In the genomic region with DNA sequence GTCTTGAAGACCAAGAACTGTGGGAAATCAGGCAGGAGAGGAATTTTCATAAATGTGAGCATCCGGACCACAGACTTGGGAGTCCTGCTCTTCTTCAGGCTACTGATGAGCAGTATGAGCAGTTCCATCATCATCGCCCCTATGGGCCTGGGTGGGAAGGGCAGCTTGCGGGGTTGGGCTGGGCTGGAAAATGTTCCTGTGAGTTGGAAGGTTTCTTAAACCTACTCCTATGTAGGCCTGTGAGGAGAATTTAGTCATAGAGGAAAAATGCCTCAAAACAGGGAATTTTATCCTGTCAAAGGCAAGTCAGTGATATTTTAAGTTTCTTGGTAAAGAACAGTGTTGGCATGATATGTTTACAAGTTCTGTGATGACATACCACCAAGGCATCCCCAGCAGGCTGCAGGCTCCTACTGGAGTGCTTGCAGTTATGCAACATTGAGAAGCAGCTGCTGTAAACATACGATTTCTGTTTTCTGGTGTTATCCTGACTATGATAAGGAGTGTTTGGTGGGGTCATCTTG, we compare ENCODE assay signal across 19 cellular contexts. TPM values are rescaled to one million over a fixed set of nuclear protein-coding genes. Genes with fewer than 3 reads are reported as not detected.
DNase-seq lines count a peak whose midpoint lies in the region; ATAC-seq and TF ChIP-seq lines count a peak whose summit lies in the region.
"Had no signal": no experiment of that assay in that cellular context is flagged by ENCODE, and none has a peak within 500 bp of the region (broad histone marks: within the 10 kb centered on the region; RNA-seq: fewer than 3 reads in every experiment).

No MANE protein-coding gene starts in this region.

- H3K79me2 ChIP-seq in OCI-LY7 (ENCODE audit: insufficient read depth, low read depth, low read length) = no peaks in the 10 kb centered on the region

- no peaks in the 10 kb centered on the region for H3K9me2 ChIP-seq in OCI-LY7 (ENCODE audit: insufficient read depth, low read length)

- H3K36me3 ChIP-seq in mesodermal cell (ENCODE audit: control insufficient read depth, insufficient read depth, low read length) = peaks cover 76% of the 10 kb centered on the region
- no peaks in the 10 kb centered on the region for H3K36me3 ChIP-seq in OCI-LY7 (ENCODE audit: insufficient read depth, low read length)
- H3K36me3 ChIP-seq: tibial artery had no signal

- H3K4me2 ChIP-seq in OCI-LY7 (ENCODE audit: low read length) = no peak overlapping the region

- POLR2A ChIA-PET in OCI-LY7 (lab: Charles Lee) = no interaction called here

- H3K9me3 ChIP-seq in mesodermal cell (ENCODE audit: control insufficient read depth, low read length) = no peaks in the 10 kb centered on the region
- H3K9me3 ChIP-seq in OCI-LY7 (ENCODE audit: low read length) = no peaks in the 10 kb centered on the region
- H3K9me3 ChIP-seq: heart right ventricle, right lobe of liver, tibial artery had no signal

- TF ChIP-seq CTCF in OCI-LY7 (conservative IDR thresholded peaks at IDR 0.05; ENCODE audit: low read length) = no peak

- no peak for ATAC-seq in HG02763 (IDR thresholded peaks at IDR 0.05; ENCODE audit: unreplicated experiment)
- ATAC-seq: T-cell had no signal

- DNase-seq in ELF-1 (ENCODE audit: low read depth, low spot score) (peak; percentile 52), M059J (ENCODE audit: low read depth) (peak; percentile 83), epidermal melanocyte (ENCODE audit: insufficient read length, low spot score) (peak; percentile 50), medulla oblongata (ENCODE audit: extremely low spot score) (no peak), OCI-LY7 (ENCODE audit: low spot score) (no peak), ureter (ENCODE audit: low spot score) (no peak)
- DNase-seq: activated CD4-positive, CD25-positive, alpha-beta regulatory T cell; activated naive CD4-positive, alpha-beta T cell treated with anti-CD3 and anti-CD28 coated beads, Interleukin-2, amount 50 U/mL, for 16 hours; caudate nucleus; CD4-positive, alpha-beta memory T cell; heart right ventricle; NCI-H1436 treated with DMSO at 0.1 percent for 48 hours; NCI-H524 treated with DMSO at 0.1 percent for 48 hours; right lobe of liver; stimulated activated CD4-positive, alpha-beta T cell treated with anti-CD3 and anti-CD28 coated beads, Interleukin-2, amount 100 ng/mL, for 48 hours; T-cell; tibial artery had no signal

- CTCF ChIA-PET in OCI-LY7 (lab: Charles Lee; ENCODE audit: unreplicated experiment) = no interaction called here

- no peak overlapping the region for H2AFZ ChIP-seq in OCI-LY7 (ENCODE audit: low read length)

- intact Hi-C loops in OCI-LY7 (cut with micrococcal nuclease; ENCODE audit: unreplicated experiment) = no loop called here

- H3K4me1 ChIP-seq in mesodermal cell (ENCODE audit: control insufficient read depth, insufficient read depth, low read length, poor library complexity, severe bottlenecking) (peaks cover 32% of the 10 kb centered on the region), OCI-LY7 (ENCODE audit: insufficient read depth, low read length, poor library complexity, severe bottlenecking) (no peaks in the 10 kb centered on the region)
- H3K4me1 ChIP-seq: tibial artery had no signal

- H3K27ac ChIP-seq in mesodermal cell (ENCODE audit: low read depth, low read length, severe bottlenecking) (peak overlapping the region; percentile 72), OCI-LY7 (ENCODE audit: low read depth, low read length, poor library complexity, severe bottlenecking) (no peak overlapping the region)
- H3K27ac ChIP-seq: heart right ventricle, tibial artery had no signal

- BruUV-seq in OCI-LY7 (replicated peaks; lab: Mats Ljungman, UMichigan) = no TSS peak

- no peaks in the 10 kb centered on the region for H4K20me1 ChIP-seq in OCI-LY7 (ENCODE audit: insufficient read depth, low read length)

- no peak overlapping the region for H3K4me3 ChIP-seq in mesodermal cell (ENCODE audit: extremely low read depth, insufficient read depth, low read length, poor library complexity, severe bottlenecking)
- H3K4me3 ChIP-seq in OCI-LY7 (ENCODE audit: low read depth, low read length, poor library complexity, severe bottlenecking) = no peak overlapping the region
- H3K4me3 ChIP-seq: heart right ventricle, right lobe of liver, tibial artery had no signal

- 36 to 78% methylated on average over 2 of the region's 4 CpGs for WGBS in mesodermal cell (ENCODE audit: insufficient coverage in 2 of 2), 2 experiments

RNA-seq across cellular contexts. Expression of a gene that starts 10.3 kb away (rescaled TPM):
- total RNA-seq in M059J (2014; rRNA removed; shearing (Covaris generic)) = 1.2 and 3.3 TPM in 2 replicates
- 226 TPM for polyA plus RNA-seq in mesodermal cell (2013, experiment 1 of 2)
- polyA plus RNA-seq in mesodermal cell (2013, experiment 2 of 2) = 220 TPM
- total RNA-seq in OCI-LY7 (2014; rRNA removed; shearing (Covaris generic)) = not detected in 2 replicates
- total RNA-seq in OCI-LY7 (2022) (not detected in 2 replicates), ureter (16.4 TPM)
- total RNA-seq: CD4-positive, alpha-beta memory T cell had no signal
- polyA plus RNA-seq: CD4-positive, alpha-beta memory T cell had no signal

Comparison
In these comparisons a context has a peak if more than half of its experiments do, and no peak if none do; other contexts are left out.
1. DNase-seq: peak in ELF-1 (single experiment), M059J (single experiment) and epidermal melanocyte (single experiment); none in medulla oblongata (single experiment), OCI-LY7 (single experiment) and ureter (single experiment).